In the genomic region with DNA sequence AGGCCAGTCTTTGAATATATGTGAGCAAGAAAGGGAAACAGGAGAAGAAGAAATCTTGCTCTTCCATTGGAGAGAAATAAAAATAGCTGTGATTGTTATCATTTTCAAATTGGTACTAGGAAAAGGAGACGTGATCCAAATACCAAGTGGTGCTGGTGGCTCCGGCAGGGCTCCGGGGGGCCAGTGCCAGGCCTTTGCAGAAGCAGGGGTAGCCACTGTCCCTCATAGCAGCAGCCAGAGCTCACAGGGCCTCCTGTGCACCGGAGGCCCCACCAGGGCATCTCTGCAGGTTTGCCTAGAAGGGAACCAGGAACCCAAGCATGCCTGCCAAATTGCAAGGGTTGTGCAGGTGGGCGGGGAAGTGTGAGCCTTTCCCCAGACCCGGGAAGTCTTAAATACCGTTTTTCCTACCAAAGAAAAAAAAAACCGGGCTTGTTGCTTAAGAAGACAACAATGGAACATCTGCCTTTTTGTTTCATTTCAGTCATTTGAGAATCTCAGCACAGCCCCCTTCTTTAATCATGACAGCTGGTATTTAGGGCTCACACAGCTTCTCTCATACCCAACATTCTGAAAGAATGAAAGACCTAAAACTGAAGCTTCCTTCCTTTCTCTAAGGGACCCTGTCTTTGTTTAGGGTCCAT, we compare ENCODE assay signal across 21 cellular contexts.
"Had no signal": no experiment of that assay in that cellular context is flagged by ENCODE, and none has a peak within 500 bp of the region (broad histone marks: within the 10 kb centered on the region; RNA-seq: fewer than 3 reads in every experiment).

No MANE protein-coding gene starts in this region.

- H3K27me3 ChIP-seq: breast epithelium, neutrophil, upper lobe of right lung had no signal

- H3K36me3 Mint-ChIP-seq: activated CD4-positive, alpha-beta memory T cell treated with anti-CD3 and anti-CD28 coated beads for 36 hours; activated naive CD8-positive, alpha-beta T cell treated with anti-CD3 and anti-CD28 coated beads for 36 hours had no signal

- H3K4me3 Mint-ChIP-seq: activated CD4-positive, alpha-beta memory T cell treated with anti-CD3 and anti-CD28 coated beads for 36 hours; activated naive CD8-positive, alpha-beta T cell treated with anti-CD3 and anti-CD28 coated beads for 36 hours; central memory CD8-positive, alpha-beta T cell; effector memory CD8-positive, alpha-beta T cell; T-helper 17 cell had no signal

- H3K36me3 ChIP-seq: breast epithelium, esophagus muscularis mucosa, left ventricle myocardium inferior, neutrophil, pancreas, upper lobe of right lung had no signal

- DNase-seq: activated CD4-positive, alpha-beta memory T cell treated with anti-CD3 and anti-CD28 coated beads for 36 hours; activated CD4-positive, alpha-beta T cell treated with anti-CD3 and anti-CD28 coated beads for 4 hours; activated CD4-positive, CD25-positive, alpha-beta regulatory T cell; activated naive CD4-positive, alpha-beta T cell treated with Interleukin-2 at 50 U/mL for 16 hours; activated naive CD8-positive, alpha-beta T cell treated with anti-CD3 and anti-CD28 coated beads for 36 hours; activated T-cell treated with anti-CD3 and anti-CD28 coated beads, Interleukin-2, amount 50 U/mL, for 48 hours; effector memory CD8-positive, alpha-beta T cell; glutamatergic neuron; hippocampal formation; left ventricle myocardium inferior; pancreas; psoas muscle; right cardiac atrium; stimulated activated CD4-positive, alpha-beta T cell treated with anti-CD3 and anti-CD28 coated beads, Interleukin-4, amount 100 ng/mL, for 24 hours; stimulated activated naive CD4-positive, alpha-beta T cell treated with Interleukin-2 at 50 U/mL for 16 hours; T-helper 17 cell; upper lobe of right lung had no signal

- H3K4me1 Mint-ChIP-seq: activated naive CD8-positive, alpha-beta T cell treated with anti-CD3 and anti-CD28 coated beads for 36 hours; central memory CD8-positive, alpha-beta T cell; T-helper 17 cell had no signal

- H3K9me3 ChIP-seq: breast epithelium, esophagus muscularis mucosa, left ventricle myocardium inferior, neutrophil, pancreas, psoas muscle, upper lobe of right lung had no signal

- H3K27ac ChIP-seq: breast epithelium, esophagus muscularis mucosa, left ventricle myocardium inferior, neutrophil, pancreas, psoas muscle, upper lobe of right lung had no signal

- H3K4me1 ChIP-seq: breast epithelium, left ventricle myocardium inferior, pancreas, psoas muscle, upper lobe of right lung had no signal

- H3K27ac Mint-ChIP-seq: activated CD4-positive, alpha-beta memory T cell treated with anti-CD3 and anti-CD28 coated beads for 36 hours; activated naive CD8-positive, alpha-beta T cell treated with anti-CD3 and anti-CD28 coated beads for 36 hours; effector memory CD8-positive, alpha-beta T cell; T-helper 17 cell had no signal

- ATAC-seq: effector memory CD8-positive, alpha-beta T cell; pancreas; psoas muscle; right cardiac atrium; T-helper 17 cell; upper lobe of right lung had no signal

- H3K4me3 ChIP-seq: breast epithelium, esophagus muscularis mucosa, left ventricle myocardium inferior, pancreas, psoas muscle, upper lobe of right lung had no signal

- H3K27me3 Mint-ChIP-seq: activated CD4-positive, alpha-beta memory T cell treated with anti-CD3 and anti-CD28 coated beads for 36 hours; activated naive CD8-positive, alpha-beta T cell treated with anti-CD3 and anti-CD28 coated beads for 36 hours; central memory CD8-positive, alpha-beta T cell; effector memory CD8-positive, alpha-beta T cell; T-helper 17 cell had no signal
